1 cellular context compared by ENCODE assay signal in the genomic region with DNA sequence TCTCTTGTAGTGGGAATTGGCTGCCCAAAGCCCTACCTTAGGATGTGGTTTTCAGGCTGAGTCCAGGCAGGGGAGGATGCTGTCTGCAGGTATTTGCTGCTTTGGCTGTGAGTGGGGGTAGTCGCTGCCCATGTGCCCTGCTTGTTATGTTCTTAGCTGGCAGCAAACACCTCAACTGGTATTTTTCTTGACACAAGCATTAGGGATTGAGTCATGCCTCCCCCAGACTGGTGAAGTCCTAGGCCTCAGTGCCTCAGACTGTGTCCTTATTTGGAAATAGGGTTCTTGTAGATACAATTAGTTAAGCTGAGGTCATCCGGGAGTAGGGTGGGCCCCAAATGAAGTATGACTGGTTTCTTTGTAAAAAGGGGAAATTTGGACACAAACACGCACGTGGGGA.
A peak's percentile ranks its signal among the peaks of the same experiment; 100 is the strongest.
TF ChIP-seq lines count a peak whose summit lies in the region.

No MANE protein-coding gene starts in this region.

TF ChIP-seq in H1, 55 proteins besides CTCF, POLR2A, EP300 and RAD21:
- no peak for TF ChIP-seq BRCA1 (IDR thresholded peaks at IDR 0.05; ENCODE audit: low read depth, low read length)
- TF ChIP-seq SRF (IDR thresholded peaks at IDR 0.05; ENCODE audit: low read depth, low read length), result peak; percentile 0; the same call in 1 of the 2 replicates
